19 cellular contexts compared by ENCODE assay signal in genomic region chr19:10155834-10156233, GRCh38. TPM values are rescaled to one million over a fixed set of nuclear protein-coding genes. Genes with fewer than 3 reads are reported as not detected.
DNase-seq lines count a peak whose midpoint lies in the region; ATAC-seq and TF ChIP-seq lines count a peak whose summit lies in the region.
"Had no signal": no experiment of that assay in that cellular context is flagged by ENCODE, and none has a peak within 500 bp of the region (broad histone marks: within the 10 kb centered on the region; RNA-seq: fewer than 3 reads in every experiment).

No MANE protein-coding gene starts in this region.

- H3K4me3 ChIP-seq in foreskin fibroblast (ENCODE audit: low read depth in 1 of 2, low read length in 2 of 2) (no peak overlapping the region), trophoblast cell (ENCODE audit: low read depth, low read length) (no peak overlapping the region)
- H3K4me3 ChIP-seq: sigmoid colon had no signal

- H3K9ac ChIP-seq in trophoblast cell (ENCODE audit: low read length), result no peak overlapping the region

- DNase-seq in EL (peak; percentile 32), HT1080 (ENCODE audit: low read depth) (peak; percentile 36), foreskin fibroblast (peak; percentile 28 to 45), NCI-H187 (lab: John Stamatoyannopoulos, UW) (no peak), trophoblast cell (no peak), type B pancreatic cell (ENCODE audit: extremely low spot score, unreplicated experiment) (no peak)
- DNase-seq: activated B cell treated with CpG ODN at 0.5 μM for 24 hours; activated CD4-positive, alpha-beta T cell treated with anti-CD3 and anti-CD28 coated beads, Interleukin-2, amount 50 U/mL, for 48 hours; activated naive CD4-positive, alpha-beta T cell; amniotic stem cell; DMS 273 treated with DMSO at 0.1 percent for 48 hours; NCI-H1694; NCI-H526; sigmoid colon had no signal

- no peak overlapping the region for H3K4ac ChIP-seq in trophoblast cell (ENCODE audit: low read depth, low read length)

- peaks cover 81 to 94% of the 10 kb centered on the region in 2 experiments for H3K36me3 ChIP-seq in trophoblast cell (ENCODE audit: control insufficient read depth in 1 of 2, insufficient read depth in 2 of 2, low read length in 2 of 2)

- H2AK5ac ChIP-seq in trophoblast cell (ENCODE audit: low read length), result no peak overlapping the region

- H2AFZ ChIP-seq in trophoblast cell (ENCODE audit: insufficient read depth, low read length, poor library complexity), result no peak overlapping the region

- H4K8ac ChIP-seq in trophoblast cell (ENCODE audit: low read depth, low read length), result no peak overlapping the region

- H4K91ac ChIP-seq in trophoblast cell (ENCODE audit: low read depth, low read length), result no peak overlapping the region

- no peak overlapping the region for H2BK120ac ChIP-seq in trophoblast cell (ENCODE audit: insufficient read depth, low read length, poor library complexity)

- ATAC-seq in activated T-helper 17 cell treated with anti-CD3 and anti-CD28 coated beads, Interleukin-2, amount 50 U/mL, for 72 hours (replicated peaks), result peak; percentile 29
- ATAC-seq: SK-N-SH treated with all-trans-retinoic acid at 6 μM for 48 hours had no signal

- H2BK5ac ChIP-seq in trophoblast cell (ENCODE audit: low read depth, low read length, poor library complexity), result no peak overlapping the region

- H3K14ac ChIP-seq in trophoblast cell (ENCODE audit: low read length), result no peak overlapping the region

- no peaks in the 10 kb centered on the region for H3K27me3 Mint-ChIP-seq in activated T-helper 17 cell treated with anti-CD3 and anti-CD28 coated beads, Interleukin-2, amount 50 U/mL, for 72 hours
- no peaks in the 10 kb centered on the region for H3K27me3 Mint-ChIP-seq in type B pancreatic cell
- H3K27me3 Mint-ChIP-seq: activated B cell treated with CpG ODN at 0.5 μM for 24 hours, progenitor cell of endocrine pancreas had no signal

- no peak overlapping the region for H2BK12ac ChIP-seq in trophoblast cell (ENCODE audit: low read length)

- TF ChIP-seq CTCF in foreskin fibroblast (IDR thresholded peaks at IDR 0.05; ENCODE audit: low read depth, low read length), result no peak
- no peak for TF ChIP-seq CTCF in type B pancreatic cell (conservative IDR thresholded peaks at IDR 0.05)

- no peak overlapping the region for H3K4me3 Mint-ChIP-seq in activated T-helper 17 cell treated with anti-CD3 and anti-CD28 coated beads, Interleukin-2, amount 50 U/mL, for 72 hours
- H3K4me3 Mint-ChIP-seq in type B pancreatic cell, result no peak overlapping the region
- H3K4me3 Mint-ChIP-seq: activated B cell treated with CpG ODN at 0.5 μM for 24 hours, CD14-positive monocyte had no signal

- H3K36me3 Mint-ChIP-seq in activated T-helper 17 cell treated with anti-CD3 and anti-CD28 coated beads, Interleukin-2, amount 50 U/mL, for 72 hours (ENCODE audit: low read depth), result peaks cover 100% of the 10 kb centered on the region
- peaks cover 25% of the 10 kb centered on the region for H3K36me3 Mint-ChIP-seq in type B pancreatic cell

- H4K12ac ChIP-seq in trophoblast cell (ENCODE audit: low read depth, low read length), result no peak overlapping the region

- no CpG with 5 or more reads among the region's 4 CpGs for WGBS in trophoblast cell (ENCODE audit: extremely low coverage, insufficient coverage, insufficient read length)

- no peaks in the 10 kb centered on the region for H3K79me1 ChIP-seq in trophoblast cell (ENCODE audit: low read length)

- H3K27ac ChIP-seq in trophoblast cell (ENCODE audit: low read depth, low read length), result no peak overlapping the region
- H3K27ac ChIP-seq: HL-60, sigmoid colon had no signal

- H3K23ac ChIP-seq in trophoblast cell (ENCODE audit: low read length), result no peak overlapping the region

- no peaks in the 10 kb centered on the region for H3K9me3 Mint-ChIP-seq in activated T-helper 17 cell treated with anti-CD3 and anti-CD28 coated beads, Interleukin-2, amount 50 U/mL, for 72 hours
- no peaks in the 10 kb centered on the region for H3K9me3 Mint-ChIP-seq in type B pancreatic cell
- H3K9me3 Mint-ChIP-seq: activated B cell treated with CpG ODN at 0.5 μM for 24 hours had no signal

- H3K4me2 ChIP-seq in trophoblast cell (ENCODE audit: low read length), result no peak overlapping the region

- H3K4me1 ChIP-seq in trophoblast cell (ENCODE audit: control insufficient read depth in 1 of 2, insufficient read depth in 2 of 2, low read length in 2 of 2), result no peaks in the 10 kb centered on the region
- H3K4me1 ChIP-seq: sigmoid colon had no signal

- H3K27ac Mint-ChIP-seq in activated T-helper 17 cell treated with anti-CD3 and anti-CD28 coated beads, Interleukin-2, amount 50 U/mL, for 72 hours, result no peak overlapping the region
- no peak overlapping the region for H3K27ac Mint-ChIP-seq in type B pancreatic cell
- H3K27ac Mint-ChIP-seq: activated B cell treated with CpG ODN at 0.5 μM for 24 hours, progenitor cell of endocrine pancreas had no signal

- H3K4me1 Mint-ChIP-seq in activated T-helper 17 cell treated with anti-CD3 and anti-CD28 coated beads, Interleukin-2, amount 50 U/mL, for 72 hours, result peaks cover 4% of the 10 kb centered on the region
- H3K4me1 Mint-ChIP-seq in type B pancreatic cell (ENCODE audit: unreplicated experiment), result no peaks in the 10 kb centered on the region
- H3K4me1 Mint-ChIP-seq: activated B cell treated with CpG ODN at 0.5 μM for 24 hours, CD14-positive monocyte had no signal

- H3K79me2 ChIP-seq in trophoblast cell (ENCODE audit: control insufficient read depth, insufficient read depth, low read length, poor library complexity), result no peaks in the 10 kb centered on the region

- H3K18ac ChIP-seq in trophoblast cell (ENCODE audit: low read length), result no peak overlapping the region

- H3K27me3 ChIP-seq in trophoblast cell (ENCODE audit: insufficient read depth, low read length), result no peaks in the 10 kb centered on the region
- H3K27me3 ChIP-seq: sigmoid colon had no signal

- H3K9me3 ChIP-seq in trophoblast cell (ENCODE audit: insufficient read depth, low read depth, low read length), result peaks cover 4% of the 10 kb centered on the region
- H3K9me3 ChIP-seq: sigmoid colon had no signal

RNA-seq across cellular contexts. Expression of gene EIF3G, which starts 36.1 kb away (rescaled TPM):
- 519 and 525 TPM in 2 replicates for total RNA-seq in HT1080 (2014; rRNA removed; shearing (Covaris generic))
- 284 and 285 TPM in 2 replicates for polyA plus RNA-seq in HT1080 (2015; cell fraction: cytosol; rRNA removed)
- polyA plus RNA-seq in HT1080 (2015; cell fraction: nucleus; rRNA removed), result 481 and 493 TPM in 2 replicates
- total RNA-seq in activated T-helper 17 cell treated with anti-CD3 and anti-CD28 coated beads, Interleukin-2, amount 50 U/mL, for 72 hours, result 100 to 1,000 TPM; 174 to 235 TPM
- 186 and 187 TPM in 2 replicates for polyA plus RNA-seq in trophoblast cell (2013)
- total RNA-seq in type B pancreatic cell (ENCODE audit: low replicate concordance), result 179 and 215 TPM in 2 replicates

RNA-seq across cellular contexts. Expression of gene DNMT1, which starts 38.9 kb away (rescaled TPM):
- total RNA-seq in HT1080 (2014; rRNA removed; shearing (Covaris generic)), result 136 and 139 TPM in 2 replicates
- polyA plus RNA-seq in HT1080 (2015; cell fraction: cytosol; rRNA removed), result 62.4 and 77.9 TPM in 2 replicates
- polyA plus RNA-seq in HT1080 (2015; cell fraction: nucleus; rRNA removed), result 211 and 224 TPM in 2 replicates
- 100 to 1,000 TPM; 300 to 434 TPM for total RNA-seq in activated T-helper 17 cell treated with anti-CD3 and anti-CD28 coated beads, Interleukin-2, amount 50 U/mL, for 72 hours
- 153 and 165 TPM in 2 replicates for polyA plus RNA-seq in trophoblast cell (2013)
- 85.0 and 167 TPM in 2 replicates for total RNA-seq in type B pancreatic cell (ENCODE audit: low replicate concordance)

RNA-seq across cellular contexts. Expression of gene P2RY11, which starts 44.3 kb away (rescaled TPM):
- 6.6 and 11.0 TPM in 2 replicates for total RNA-seq in HT1080 (2014; rRNA removed; shearing (Covaris generic))
- polyA plus RNA-seq in HT1080 (2015; cell fraction: cytosol; rRNA removed), result 7.8 and 10.0 TPM in 2 replicates
- 31.0 and 48.0 TPM in 2 replicates for polyA plus RNA-seq in HT1080 (2015; cell fraction: nucleus; rRNA removed)
- total RNA-seq in activated T-helper 17 cell treated with anti-CD3 and anti-CD28 coated beads, Interleukin-2, amount 50 U/mL, for 72 hours, result 100 to 1,000 TPM; 114 to 237 TPM
- polyA plus RNA-seq in trophoblast cell (2013), result 4.1 and 4.5 TPM in 2 replicates
- total RNA-seq in type B pancreatic cell (ENCODE audit: low replicate concordance), result 22.7 and 26.0 TPM in 2 replicates

RNA-seq across cellular contexts. Expression of gene PPAN, which starts 49.7 kb away (rescaled TPM):
- total RNA-seq in HT1080 (2014; rRNA removed; shearing (Covaris generic)), result 66.1 and 79.6 TPM in 2 replicates
- 49.1 TPM in 2 replicates for polyA plus RNA-seq in HT1080 (2015; cell fraction: cytosol; rRNA removed)
- 107 and 115 TPM in 2 replicates for polyA plus RNA-seq in HT1080 (2015; cell fraction: nucleus; rRNA removed)
- 100 to 1,000 TPM; 205 to 372 TPM for total RNA-seq in activated T-helper 17 cell treated with anti-CD3 and anti-CD28 coated beads, Interleukin-2, amount 50 U/mL, for 72 hours
- 31.7 and 31.9 TPM in 2 replicates for polyA plus RNA-seq in trophoblast cell (2013)
- total RNA-seq in type B pancreatic cell (ENCODE audit: low replicate concordance), result 59.2 and 62.4 TPM in 2 replicates

RNA-seq across cellular contexts. Expression of gene ANGPTL6, which starts 53.4 kb away (rescaled TPM):
- 0.35 and 0.53 TPM in 2 replicates for total RNA-seq in HT1080 (2014; rRNA removed; shearing (Covaris generic))
- polyA plus RNA-seq in HT1080 (2015; cell fraction: cytosol; rRNA removed), result 0.20 TPM in 1 of 2 replicates, not detected in the other
- 0.17 and 0.60 TPM in 2 replicates for polyA plus RNA-seq in HT1080 (2015; cell fraction: nucleus; rRNA removed)
- total RNA-seq in activated T-helper 17 cell treated with anti-CD3 and anti-CD28 coated beads, Interleukin-2, amount 50 U/mL, for 72 hours, result 10 to 100 TPM in 1 of 2 donors, 1 to 10 TPM in 1; 5.7 to 47.0 TPM
- polyA plus RNA-seq in trophoblast cell (2013), result 0.04 TPM in 1 of 2 replicates, not detected in the other
- total RNA-seq in type B pancreatic cell (ENCODE audit: low replicate concordance), result 0.27 TPM in 1 of 2 replicates, not detected in the other
- total RNA-seq: progenitor cell of endocrine pancreas, sigmoid colon had no signal
- polyA plus RNA-seq: CD14-positive monocyte had no signal

Comparison
In these comparisons a context has a peak if more than half of its experiments do, and no peak if none do; other contexts are left out.
1. DNase-seq: peak in EL (single experiment), HT1080 (single experiment) and foreskin fibroblast (2 of 2); none in NCI-H187 (0 of 2), trophoblast cell (0 of 2) and type B pancreatic cell (single experiment).